In the genomic region with DNA sequence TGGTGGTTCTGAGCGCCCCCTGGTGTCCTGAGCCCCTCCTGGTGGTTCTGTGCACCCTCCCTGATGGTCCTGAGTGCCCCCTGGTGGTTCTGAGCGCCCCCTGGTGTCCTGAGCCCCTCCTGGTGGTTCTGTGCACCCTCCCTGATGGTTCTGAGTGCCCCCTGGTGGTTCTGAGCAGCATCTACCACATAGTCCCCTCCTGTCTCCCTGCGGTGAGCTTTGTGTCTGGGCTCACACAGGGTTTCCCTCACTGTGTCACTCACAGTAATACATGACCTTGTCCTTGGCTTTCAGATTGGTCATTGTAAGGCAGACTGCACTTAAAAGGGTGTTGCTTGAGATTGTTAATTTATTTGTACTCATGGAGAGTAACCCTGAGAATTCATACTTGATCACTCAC, we compare ENCODE assay signal across 8 cellular contexts.
A peak's percentile ranks its signal among the peaks of the same experiment; 100 is the strongest.
DNase-seq lines count a peak whose midpoint lies in the region; ATAC-seq and TF ChIP-seq lines count a peak whose summit lies in the region.
"Not testable (repeated sequence)": the region's sequence is repeated elsewhere in the genome, so short reads cannot be mapped to it uniquely, and the experiment has no call there.

No MANE protein-coding gene starts in this region.

- not testable (repeated sequence) for H3K4me2 ChIP-seq in DND-41 (ENCODE audit: insufficient read depth, low read length)

- in situ Hi-C loops in brain microvascular endothelial cell (cut with HindIII; ENCODE audit: low pct_ligation_motif_present, low sequenced_read_pairs), result not testable (repeated sequence)

- not testable (repeated sequence) for H4K20me1 ChIP-seq in DND-41 (ENCODE audit: insufficient read depth, low read length)

- H3K79me2 ChIP-seq in DND-41 (ENCODE audit: insufficient read depth, low read length), result peaks cover 24% of the 10 kb centered on the region

- peak overlapping the region; percentile 79 for H3K27ac ChIP-seq in DND-41 (ENCODE audit: low read length)
- not testable (repeated sequence) for H3K27ac ChIP-seq in brain microvascular endothelial cell

- not testable (repeated sequence) for H3K9me3 Mint-ChIP-seq in activated T-cell treated with anti-CD3 and anti-CD28 coated beads, Interleukin-2, amount 50 U/mL, for 72 hours; memory B cell

- ATAC-seq in DND-41 (ENCODE audit: insufficient read depth, low read depth) (peak; percentile 51), GM18520 (IDR thresholded peaks at IDR 0.05; ENCODE audit: unreplicated experiment) (peak; percentile 38), memory B cell (ENCODE audit: low read depth) (peak; percentile 22)
- peak; percentile 11 to 22 for ATAC-seq in activated CD4-positive, CD25-positive, alpha-beta regulatory T cell treated with anti-CD3 and anti-CD28 coated beads, Interleukin-2, amount 50 U/mL, for 24 hours
- peak; percentile 40 to 43 for ATAC-seq in activated T-cell treated with anti-CD3 and anti-CD28 coated beads, Interleukin-2, amount 50 U/mL, for 72 hours (replicated peaks in 1 of 2)
- peak; percentile 24 for ATAC-seq in stimulated activated naive CD8-positive, alpha-beta T cell treated with anti-CD3 and anti-CD28 coated beads, Interleukin-15, Interleukin-2, amounts not matched to agents 100 U/mL and 50 U/mL, for 24 hours

- not testable (repeated sequence) for H2AFZ ChIP-seq in DND-41 (ENCODE audit: low read depth, low read length)

- H3K36me3 Mint-ChIP-seq in activated T-cell treated with anti-CD3 and anti-CD28 coated beads, Interleukin-2, amount 50 U/mL, for 72 hours (ENCODE audit: insufficient read depth in 2 of 2); memory B cell: not testable (repeated sequence)

- not testable (repeated sequence) for H3K36me3 ChIP-seq in DND-41 (ENCODE audit: insufficient read depth, low read length); brain microvascular endothelial cell (replicated peaks)

- H3K27me3 Mint-ChIP-seq in activated T-cell treated with anti-CD3 and anti-CD28 coated beads, Interleukin-2, amount 50 U/mL, for 72 hours (ENCODE audit: low read depth); memory B cell: not testable (repeated sequence)

- peak; percentile 55 for TF ChIP-seq CTCF in DND-41 (IDR thresholded peaks at IDR 0.05; ENCODE audit: borderline replicate concordance, extremely low read depth, low read length, poor library complexity, severe bottlenecking)
- TF ChIP-seq CTCF in LNCaP clone FGC (IDR thresholded peaks at IDR 0.05; ENCODE audit: control insufficient read depth, extremely low read depth, insufficient read depth), result peak; percentile 35
- peak; percentile 14 for TF ChIP-seq CTCF in brain microvascular endothelial cell (IDR thresholded peaks at IDR 0.05; ENCODE audit: low read depth, low read length, missing control alignments)

- DNase-seq in DND-41, result peak; percentile 66
- not testable (repeated sequence) for DNase-seq in LNCaP clone FGC (ENCODE audit: low read depth); brain microvascular endothelial cell; memory B cell (ENCODE audit: low spot score in 2 of 2); stimulated activated naive CD8-positive, alpha-beta T cell treated with anti-CD3 and anti-CD28 coated beads, Interleukin-15, Interleukin-2, amounts not matched to agents 100 U/mL and 50 U/mL, for 24 hours
- peak; percentile 58 to 62 for DNase-seq in activated T-cell treated with anti-CD3 and anti-CD28 coated beads, Interleukin-2, amount 50 U/mL, for 72 hours

- H3K27me3 ChIP-seq in DND-41 (ENCODE audit: insufficient read depth, low read length, poor library complexity); brain microvascular endothelial cell (replicated peaks): not testable (repeated sequence)

- H3K9ac ChIP-seq in DND-41 (ENCODE audit: low read depth, low read length), result peak overlapping the region; percentile 22

- not testable (repeated sequence) for H3K4me3 ChIP-seq in DND-41 (ENCODE audit: low read depth in 1 of 2, low read length in 2 of 2); LNCaP clone FGC (ENCODE audit: low read depth, low read length); brain microvascular endothelial cell (ENCODE audit: low read depth, low read length)

- not testable (repeated sequence) for H3K9me3 ChIP-seq in DND-41 (ENCODE audit: insufficient read depth, low read length, severe bottlenecking)

- peak overlapping the region in 1 of 2 donors; percentile 59 for H3K4me3 Mint-ChIP-seq in activated T-cell treated with anti-CD3 and anti-CD28 coated beads, Interleukin-2, amount 50 U/mL, for 72 hours
- not testable (repeated sequence) for H3K4me3 Mint-ChIP-seq in memory B cell

- H3K27ac Mint-ChIP-seq in activated T-cell treated with anti-CD3 and anti-CD28 coated beads, Interleukin-2, amount 50 U/mL, for 72 hours, result peak overlapping the region; percentile 51
- not testable (repeated sequence) for H3K27ac Mint-ChIP-seq in memory B cell

- H3K4me1 ChIP-seq in DND-41 (ENCODE audit: insufficient read depth, low read length), result peaks cover 75% of the 10 kb centered on the region

- H3K4me1 Mint-ChIP-seq in activated T-cell treated with anti-CD3 and anti-CD28 coated beads, Interleukin-2, amount 50 U/mL, for 72 hours (ENCODE audit: low read depth), result peaks cover 52% of the 10 kb centered on the region
- not testable (repeated sequence) for H3K4me1 Mint-ChIP-seq in memory B cell
